Comparison of ENCODE assay signal across 8 cellular contexts in the genomic region with DNA sequence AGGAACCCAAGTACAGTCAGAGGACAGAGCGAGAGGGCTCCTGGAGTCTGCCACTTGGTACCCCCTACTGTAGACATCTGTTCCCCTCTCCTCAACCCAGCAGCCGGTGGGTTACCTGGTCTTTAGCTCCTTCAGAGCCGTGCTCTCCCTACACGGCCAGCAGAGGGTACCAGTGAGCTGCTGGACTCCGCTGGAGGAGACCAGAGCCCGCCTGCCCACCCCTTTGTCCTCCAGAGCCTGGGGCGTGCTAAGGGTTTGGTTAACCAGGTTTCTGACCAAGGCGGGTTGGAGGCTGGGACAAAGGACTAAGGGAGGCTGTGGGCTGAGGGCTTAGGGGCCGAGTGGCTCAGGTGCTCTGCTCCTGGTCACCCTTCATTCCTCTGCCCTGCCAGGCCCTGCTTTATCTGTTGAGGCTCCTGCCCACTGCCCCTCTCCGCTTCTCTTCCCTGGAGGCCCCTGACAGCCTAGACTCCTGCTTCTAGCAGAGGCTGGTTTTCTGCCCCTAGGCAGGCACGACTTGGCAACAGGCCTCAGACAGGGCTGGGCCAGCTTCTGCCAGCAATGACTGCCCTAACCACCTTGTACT. TPM values are rescaled to one million over a fixed set of nuclear protein-coding genes. Genes with fewer than 3 reads are reported as not detected.
A peak's percentile ranks its signal among the peaks of the same experiment; 100 is the strongest.
DNase-seq lines count a peak whose midpoint lies in the region; ATAC-seq and TF ChIP-seq lines count a peak whose summit lies in the region.

No MANE protein-coding gene starts in this region.

- H3K4me1 ChIP-seq in colonic mucosa (peaks cover 3% of the 10 kb centered on the region), lower lobe of right lung (peaks cover 35% of the 10 kb centered on the region)

- intact Hi-C loops in colonic mucosa (cut with DNase I) (loop anchor here (2.0 kb wide), 1 partner anchor 37 kb away; no protein-coding TSS in a partner anchor), lower lobe of right lung (cut with DNase I) (no loop called here)

- H3K27me3 ChIP-seq in colonic mucosa (no peaks in the 10 kb centered on the region), lower lobe of right lung (ENCODE audit: low read depth) (peaks cover 46% of the 10 kb centered on the region)

- H3K27ac ChIP-seq in colonic mucosa (peak overlapping the region; percentile 87), lower lobe of right lung (no peak overlapping the region)

- no peak overlapping the region for H3K4me3 ChIP-seq in AG09309 (ENCODE audit: control insufficient read depth, low read depth, low read length)
- no peak overlapping the region for H3K4me3 ChIP-seq in colonic mucosa
- H3K4me3 ChIP-seq in lower lobe of right lung = no peak overlapping the region

- DNase-seq in AG09309 (ENCODE audit: low read depth) = no peak
- peak; percentile 66 for DNase-seq in GM19240 (ENCODE audit: insufficient read length, low spot score)
- peak; percentile 27 for DNase-seq in NCI-H2227 treated with DMSO at 0.1 percent for 48 hours (lab: John Stamatoyannopoulos, UW)
- DNase-seq in activated CD4-positive, alpha-beta T cell treated with anti-CD3 and anti-CD28 coated beads for 4 hours = peak; percentile 39 to 53
- DNase-seq in colonic mucosa = peak; percentile 81
- peak; percentile 84 for DNase-seq in lower lobe of right lung
- peak; percentile 35 for DNase-seq in stimulated activated CD8-positive, alpha-beta memory T cell treated with anti-CD3 and anti-CD28 coated beads, Interleukin-4, amount 100 ng/mL, for 24 hours (ENCODE audit: low read depth)

- H3K9me3 ChIP-seq in colonic mucosa (no peaks in the 10 kb centered on the region), lower lobe of right lung (no peaks in the 10 kb centered on the region)

- ATAC-seq in lower lobe of right lung (peak; percentile 65 to 80), HG02870 (IDR thresholded peaks at IDR 0.05; ENCODE audit: unreplicated experiment) (no peak)

- H3K36me3 ChIP-seq in colonic mucosa (no peaks in the 10 kb centered on the region), lower lobe of right lung (no peaks in the 10 kb centered on the region)

- TF ChIP-seq CTCF in AG09309 (IDR thresholded peaks at IDR 0.05; ENCODE audit: control insufficient read depth, insufficient read depth, low read depth, low read length, missing control alignments) = peak; percentile 88
- peak; percentile 75 for TF ChIP-seq CTCF in colonic mucosa (IDR thresholded peaks at IDR 0.05)
- TF ChIP-seq CTCF in lower lobe of right lung (IDR thresholded peaks at IDR 0.05) = peak; percentile 87

- H3K9ac ChIP-seq in colonic mucosa (ENCODE audit: low read depth in 2 of 2, low read length in 2 of 2) = peak overlapping the region; percentile 32 to 97

RNA-seq across cellular contexts. Expression of a gene that starts 2.7 kb away (rescaled TPM):
- total RNA-seq in colonic mucosa (100 to 1,000 TPM; 348 to 378 TPM), lower lobe of right lung (2.9 TPM)

RNA-seq across cellular contexts. Expression of a gene that starts 12.0 kb away (rescaled TPM):
- total RNA-seq in colonic mucosa (1 to 10 TPM; 7.9 to 8.7 TPM), lower lobe of right lung (18.9 TPM)

RNA-seq across cellular contexts. Expression of a gene that starts 34.9 kb away (rescaled TPM):
- total RNA-seq in colonic mucosa = 10 to 100 TPM in 1 of 2 donors, 1 to 10 TPM in 1; 3.7 to 12.3 TPM
- 123 TPM for total RNA-seq in lower lobe of right lung

RNA-seq across cellular contexts. Expression of a gene that starts 52.7 kb away (rescaled TPM):
- total RNA-seq in colonic mucosa = 100 to 1,000 TPM; 194 to 195 TPM
- total RNA-seq in lower lobe of right lung = 175 TPM

RNA-seq across cellular contexts. Expression of a gene that starts 55.1 kb away (rescaled TPM):
- not detected for total RNA-seq in colonic mucosa
- total RNA-seq in lower lobe of right lung = 8.5 TPM

Comparison
In these comparisons a context has a peak if more than half of its experiments do, and no peak if none do; other contexts are left out.
1. RNA of a gene that starts 2.7 kb away (total RNA-seq): 348 to 378 TPM in colonic mucosa; 2.9 TPM in lower lobe of right lung (single experiment); every median in the first group is over 10 times any median in the second.
2. Peak in every context shown above with its lines, with median percentiles within 50 percentile points of each other: CTCF ChIP-seq.